Comparison of ENCODE assay signal across 1 cellular context in the genomic region with DNA sequence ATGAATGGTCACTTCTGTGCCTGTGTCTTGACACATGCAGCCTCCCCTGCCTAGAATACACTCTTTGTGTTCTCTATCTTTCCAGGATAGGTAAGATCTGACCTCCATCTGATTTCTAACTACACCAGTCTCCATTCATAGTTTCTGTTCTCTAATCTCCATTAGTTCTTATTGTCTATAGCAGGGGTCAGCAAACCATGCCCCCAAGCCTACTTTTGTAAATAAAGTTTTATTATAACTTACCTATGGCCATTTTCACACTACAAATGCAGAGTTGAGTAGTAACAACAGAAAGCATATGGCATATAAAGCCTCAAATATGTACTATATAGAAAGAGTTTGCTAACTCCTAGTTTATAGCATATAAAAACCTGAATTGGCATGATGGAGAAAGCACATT.
A peak's percentile ranks its signal among the peaks of the same experiment; 100 is the strongest.
TF ChIP-seq lines count a peak whose summit lies in the region.

No MANE protein-coding gene starts in this region.

TF ChIP-seq in K562, 482 proteins besides CTCF, POLR2A, EP300 and RAD21:
- TF ChIP-seq, protein P1, sequence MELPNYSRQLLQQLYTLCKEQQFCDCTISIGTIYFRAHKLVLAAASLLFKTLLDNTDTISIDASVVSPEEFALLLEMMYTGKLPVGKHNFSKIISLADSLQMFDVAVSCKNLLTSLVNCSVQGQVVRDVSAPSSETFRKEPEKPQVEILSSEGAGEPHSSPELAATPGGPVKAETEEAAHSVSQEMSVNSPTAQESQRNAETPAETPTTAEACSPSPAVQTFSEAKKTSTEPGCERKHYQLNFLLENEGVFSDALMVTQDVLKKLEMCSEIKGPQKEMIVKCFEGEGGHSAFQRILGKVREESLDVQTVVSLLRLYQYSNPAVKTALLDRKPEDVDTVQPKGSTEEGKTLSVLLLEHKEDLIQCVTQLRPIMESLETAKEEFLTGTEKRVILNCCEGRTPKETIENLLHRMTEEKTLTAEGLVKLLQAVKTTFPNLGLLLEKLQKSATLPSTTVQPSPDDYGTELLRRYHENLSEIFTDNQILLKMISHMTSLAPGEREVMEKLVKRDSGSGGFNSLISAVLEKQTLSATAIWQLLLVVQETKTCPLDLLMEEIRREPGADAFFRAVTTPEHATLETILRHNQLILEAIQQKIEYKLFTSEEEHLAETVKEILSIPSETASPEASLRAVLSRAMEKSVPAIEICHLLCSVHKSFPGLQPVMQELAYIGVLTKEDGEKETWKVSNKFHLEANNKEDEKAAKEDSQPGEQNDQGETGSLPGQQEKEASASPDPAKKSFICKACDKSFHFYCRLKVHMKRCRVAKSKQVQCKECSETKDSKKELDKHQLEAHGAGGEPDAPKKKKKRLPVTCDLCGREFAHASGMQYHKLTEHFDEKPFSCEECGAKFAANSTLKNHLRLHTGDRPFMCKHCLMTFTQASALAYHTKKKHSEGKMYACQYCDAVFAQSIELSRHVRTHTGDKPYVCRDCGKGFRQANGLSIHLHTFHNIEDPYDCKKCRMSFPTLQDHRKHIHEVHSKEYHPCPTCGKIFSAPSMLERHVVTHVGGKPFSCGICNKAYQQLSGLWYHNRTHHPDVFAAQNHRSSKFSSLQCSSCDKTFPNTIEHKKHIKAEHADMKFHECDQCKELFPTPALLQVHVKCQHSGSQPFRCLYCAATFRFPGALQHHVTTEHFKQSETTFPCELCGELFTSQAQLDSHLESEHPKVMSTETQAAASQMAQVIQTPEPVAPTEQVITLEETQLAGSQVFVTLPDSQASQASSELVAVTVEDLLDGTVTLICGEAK (IDR thresholded peaks at IDR 0.05): peak; percentile 59
- TF ChIP-seq, protein P1 (CRISPR knock-in tag; IDR thresholded peaks at IDR 0.05): no peak
- no peak for TF ChIP-seq LCOR (CRISPR knock-in tag; IDR thresholded peaks at IDR 0.05)
